In the genomic region with DNA sequence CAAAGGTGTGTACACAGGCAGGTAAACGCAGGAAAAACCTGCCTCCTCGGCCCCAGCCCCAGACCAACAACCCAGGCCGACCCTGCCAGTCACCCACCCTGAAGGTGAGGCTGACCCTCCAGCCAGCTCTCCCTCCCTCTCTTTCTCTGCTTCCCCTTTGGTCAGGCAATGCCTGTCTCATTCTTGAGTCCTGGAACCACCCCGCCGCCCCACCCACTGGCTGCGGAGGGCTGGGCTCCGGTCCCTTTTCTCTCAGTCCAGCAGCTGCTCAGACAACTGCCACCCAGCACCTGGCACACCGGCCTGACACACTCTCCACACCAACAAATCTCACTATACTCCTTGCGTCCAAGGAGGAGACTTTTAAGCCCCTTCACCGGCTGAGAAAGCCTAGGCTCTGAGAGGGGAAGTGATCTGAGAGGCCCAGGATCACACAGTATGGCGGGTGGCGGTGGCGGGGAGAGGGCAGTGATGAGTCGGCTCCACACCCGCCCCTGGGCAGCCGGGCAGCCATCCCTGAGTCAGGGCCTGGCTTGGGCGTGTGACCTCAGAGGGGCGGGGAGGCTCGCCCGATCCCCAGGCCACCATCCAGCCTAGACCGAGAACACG, we compare ENCODE assay signal across 1 cellular context.
TF ChIP-seq lines count a peak whose summit lies in the region.

No MANE protein-coding gene starts in this region.

TF ChIP-seq in endothelial cell of umbilical vein, 7 proteins besides CTCF, POLR2A, EP300 and RAD21:
- TF ChIP-seq JUN (IDR thresholded peaks at IDR 0.05; ENCODE audit: borderline replicate concordance, insufficient read depth, insufficient read length, low read depth), result no peak
- TF ChIP-seq POLR2AphosphoS5 (IDR thresholded peaks at IDR 0.05; ENCODE audit: insufficient read depth, low read depth, low read length), result peak; percentile 24
